8 cellular contexts compared by ENCODE assay signal in genomic region chr20:35739294-35740163, GRCh38. TPM values are rescaled to one million over a fixed set of nuclear protein-coding genes. Genes with fewer than 3 reads are reported as not detected.
A peak's percentile ranks its signal among the peaks of the same experiment; 100 is the strongest.
DNase-seq lines count a peak whose midpoint lies in the region; ATAC-seq, FAIRE-seq and TF ChIP-seq lines count a peak whose summit lies in the region.

No MANE protein-coding gene starts in this region.

- no peak overlapping the region for H2AK5ac ChIP-seq in trophoblast cell (ENCODE audit: low read length)

- H3K4me1 ChIP-seq in endothelial cell of umbilical vein (ENCODE audit: control insufficient read depth, extremely low read depth, insufficient read depth, low read length), result peaks cover 46% of the 10 kb centered on the region
- H3K4me1 ChIP-seq in trophoblast cell (ENCODE audit: control insufficient read depth in 1 of 2, insufficient read depth in 2 of 2, low read length in 2 of 2), result no peaks in the 10 kb centered on the region

- FAIRE-seq in endothelial cell of umbilical vein (lab: Jason Lieb, UNC), result no peak

- no peaks in the 10 kb centered on the region for H3K27me3 Mint-ChIP-seq in activated T-cell treated with anti-CD3 and anti-CD28 coated beads, Interleukin-2, amount 50 U/mL, for 72 hours (ENCODE audit: low read depth)

- no peaks in the 10 kb centered on the region for H3K27me3 ChIP-seq in endothelial cell of umbilical vein (ENCODE audit: control insufficient read depth in 2 of 2, insufficient read depth in 2 of 2, low read length in 2 of 2)
- H3K27me3 ChIP-seq in trophoblast cell (ENCODE audit: insufficient read depth, low read length), result no peaks in the 10 kb centered on the region

- no peak overlapping the region for H4K91ac ChIP-seq in trophoblast cell (ENCODE audit: low read depth, low read length)

- POLR2A ChIA-PET in endothelial cell of umbilical vein (lab: Charles Lee), result interaction anchor here (0.5 to 1.6 kb wide), 3 partner anchors 9 to 144 kb away, joined by 3 to 7 read pairs (median 5); no protein-coding TSS in a partner anchor

- H3K36me3 ChIP-seq in endothelial cell of umbilical vein (ENCODE audit: control insufficient read depth in 2 of 2, extremely low read depth in 1 of 2, insufficient read depth in 2 of 2, low read length in 2 of 2) (peaks cover 13 to 44% of the 10 kb centered on the region in 2 experiments), trophoblast cell (ENCODE audit: control insufficient read depth in 1 of 2, insufficient read depth in 2 of 2, low read length in 2 of 2) (peaks cover 19 to 34% of the 10 kb centered on the region in 2 experiments)

- no TSS peak for BruUV-seq in endothelial cell of umbilical vein (replicated peaks; lab: Mats Ljungman, UMichigan)

- peak overlapping the region; percentile 100 for H3K27ac Mint-ChIP-seq in activated T-cell treated with anti-CD3 and anti-CD28 coated beads, Interleukin-2, amount 50 U/mL, for 72 hours

- TF ChIP-seq POLR2A in endothelial cell of umbilical vein (IDR thresholded peaks at IDR 0.05; ENCODE audit: low read depth, low read length), result no peak

- H4K20me1 ChIP-seq in endothelial cell of umbilical vein (replicated peaks; ENCODE audit: control insufficient read depth, extremely low read depth, insufficient read depth, low read length), result peaks cover 34% of the 10 kb centered on the region

- H3K9me3 ChIP-seq in endothelial cell of umbilical vein (replicated peaks; ENCODE audit: control insufficient read depth, insufficient read depth, low read length) (no peaks in the 10 kb centered on the region), trophoblast cell (ENCODE audit: insufficient read depth, low read depth, low read length) (no peaks in the 10 kb centered on the region)

- no peak overlapping the region for H4K12ac ChIP-seq in trophoblast cell (ENCODE audit: low read depth, low read length)

- H3K27ac ChIP-seq in endothelial cell of umbilical vein (ENCODE audit: insufficient read depth, low read depth, low read length), result peak overlapping the region; percentile 94
- H3K27ac ChIP-seq in trophoblast cell (ENCODE audit: low read depth, low read length), result no peak overlapping the region
- H3K27ac ChIP-seq in caudate nucleus (ENCODE audit: low read depth, low read length), result no peak overlapping the region

- no peak overlapping the region for H2AFZ ChIP-seq in endothelial cell of umbilical vein (ENCODE audit: low read depth, low read length)
- no peak overlapping the region for H2AFZ ChIP-seq in trophoblast cell (ENCODE audit: insufficient read depth, low read length, poor library complexity)

- H3K9me3 Mint-ChIP-seq in activated T-cell treated with anti-CD3 and anti-CD28 coated beads, Interleukin-2, amount 50 U/mL, for 72 hours, result no peaks in the 10 kb centered on the region

- no peak overlapping the region for H3K18ac ChIP-seq in trophoblast cell (ENCODE audit: low read length)

- peaks cover 13% of the 10 kb centered on the region for H3K79me1 ChIP-seq in trophoblast cell (ENCODE audit: low read length)

- no peak overlapping the region for H3K23ac ChIP-seq in trophoblast cell (ENCODE audit: low read length)

- dilution Hi-C loops in endothelial cell of umbilical vein (cut with MboI; ENCODE audit: extremely low pct_ligation_motif_present, low sequenced_read_pairs), result no loop called here

- H3K9ac ChIP-seq in endothelial cell of umbilical vein (replicated peaks; ENCODE audit: extremely low read depth, insufficient read depth, low read length) (peak overlapping the region; percentile 100), trophoblast cell (ENCODE audit: low read length) (no peak overlapping the region)

- no peak overlapping the region for H4K8ac ChIP-seq in trophoblast cell (ENCODE audit: low read depth, low read length)

- peak overlapping the region; percentile 99 to 100 for H3K4me3 Mint-ChIP-seq in activated T-cell treated with anti-CD3 and anti-CD28 coated beads, Interleukin-2, amount 50 U/mL, for 72 hours

- H3K4me2 ChIP-seq in endothelial cell of umbilical vein (ENCODE audit: insufficient read depth, low read length) (peak overlapping the region; percentile 99), trophoblast cell (ENCODE audit: low read length) (no peak overlapping the region)

- H3K4ac ChIP-seq in trophoblast cell (ENCODE audit: low read depth, low read length), result peak overlapping the region; percentile 66

- H2BK120ac ChIP-seq in trophoblast cell (ENCODE audit: insufficient read depth, low read length, poor library complexity), result no peak overlapping the region

- no peak for DNase-seq in activated T-cell treated with anti-CD3 and anti-CD28 coated beads, Interleukin-2, amount 50 U/mL, for 72 hours
- DNase-seq in activated T-cell treated with anti-CD3 and anti-CD28 coated beads for 4 hours (no peak), SIG-M5 treated with dmso at 0.1 percent for 504 hours (lab: John Stamatoyannopoulos, UW; ENCODE audit: unreplicated experiment) (peak; percentile 79), endothelial cell of umbilical vein (ENCODE audit: low read depth, low spot score) (peak; percentile 36), trophoblast cell (peak in 1 of 2 donors; percentile 67), caudate nucleus (lab: John Stamatoyannopoulos, UW) (no peak), NCI-H82 treated with DMSO at 0.1 percent for 48 hours (lab: John Stamatoyannopoulos, UW; ENCODE audit: unreplicated experiment) (no peak)

- peak; percentile 11 to 13 for TF ChIP-seq CTCF in endothelial cell of umbilical vein (IDR thresholded peaks at IDR 0.05; ENCODE audit: extremely low read depth in 1 of 2, insufficient read depth in 1 of 2, low read depth in 1 of 2, low read length in 2 of 2)

- peaks cover 78% of the 10 kb centered on the region for H3K4me1 Mint-ChIP-seq in activated T-cell treated with anti-CD3 and anti-CD28 coated beads, Interleukin-2, amount 50 U/mL, for 72 hours (ENCODE audit: low read depth)

- no peak for ATAC-seq in activated T-cell treated with anti-CD3 and anti-CD28 coated beads, Interleukin-2, amount 50 U/mL, for 72 hours (replicated peaks in 1 of 2)
- no peak for ATAC-seq in HG03520 (IDR thresholded peaks at IDR 0.05; ENCODE audit: unreplicated experiment)

- H3K14ac ChIP-seq in trophoblast cell (ENCODE audit: low read length), result no peak overlapping the region

- H3K79me2 ChIP-seq in endothelial cell of umbilical vein (ENCODE audit: control insufficient read depth, insufficient read depth, low read length) (peaks cover 74% of the 10 kb centered on the region), trophoblast cell (ENCODE audit: control insufficient read depth, insufficient read depth, low read length, poor library complexity) (peaks cover 26% of the 10 kb centered on the region)

- WGBS in trophoblast cell (ENCODE audit: extremely low coverage, insufficient coverage, insufficient read length), result no CpG with 5 or more reads among the region's 7 CpGs

- H3K4me3 ChIP-seq in endothelial cell of umbilical vein (replicated peaks in 1 of 3; ENCODE audit: insufficient read depth in 1 of 3, low read depth in 1 of 3, low read length in 3 of 3), result peak overlapping the region; percentile 12 to 100 (median 97)
- H3K4me3 ChIP-seq in trophoblast cell (ENCODE audit: low read depth, low read length), result no peak overlapping the region

- H3K9me1 ChIP-seq in endothelial cell of umbilical vein (replicated peaks; ENCODE audit: control insufficient read depth, extremely low read depth, insufficient read depth, low read length), result no peaks in the 10 kb centered on the region

- H3K36me3 Mint-ChIP-seq in activated T-cell treated with anti-CD3 and anti-CD28 coated beads, Interleukin-2, amount 50 U/mL, for 72 hours (ENCODE audit: insufficient read depth in 2 of 2), result peaks cover 26 to 67% of the 10 kb centered on the region in 2 donors

- H2BK12ac ChIP-seq in trophoblast cell (ENCODE audit: low read length), result no peak overlapping the region

- intact Hi-C loops in endothelial cell of umbilical vein (cut with micrococcal nuclease), result loop anchor here (5.0 kb wide), 1 partner anchor 77 kb away; the partner anchor contains the start of genes CPNE1 and RBM12

- CTCF ChIA-PET in endothelial cell of umbilical vein (lab: Charles Lee), result interaction anchor here (0.6 to 3.3 kb wide), 7 partner anchors 9 to 215 kb away, joined by 3 to 11 read pairs (median 5); partner anchors contain the start of genes PHF20 and SCAND1

- H2BK5ac ChIP-seq in trophoblast cell (ENCODE audit: low read depth, low read length, poor library complexity), result no peak overlapping the region

RNA-seq across cellular contexts. Expression of gene RBM39, which starts 2.5 kb away (rescaled TPM):
- 100 to 1,000 TPM; 431 to 525 TPM for total RNA-seq in activated T-cell treated with anti-CD3 and anti-CD28 coated beads, Interleukin-2, amount 50 U/mL, for 72 hours
- 291 and 309 TPM in 2 replicates for total RNA-seq in endothelial cell of umbilical vein
- 76.2 and 106 TPM in 2 replicates for polyA plus RNA-seq in endothelial cell of umbilical vein
- 49.7 and 60.3 TPM in 2 replicates for polyA plus RNA-seq in endothelial cell of umbilical vein (2011; cell fraction: cytosol; rRNA removed)
- 591 and 691 TPM in 2 replicates for polyA plus RNA-seq in endothelial cell of umbilical vein (2011; cell fraction: nucleus; rRNA removed)
- polyA plus RNA-seq in endothelial cell of umbilical vein (2012), result 214 and 237 TPM in 2 replicates
- 196 and 257 TPM in 2 replicates for polyA minus RNA-seq in endothelial cell of umbilical vein
- polyA minus RNA-seq in endothelial cell of umbilical vein (2011; cell fraction: cytosol; rRNA and poly(A)+ RNA removed), result 80.7 TPM
- 449 and 536 TPM in 2 replicates for polyA minus RNA-seq in endothelial cell of umbilical vein (2011; cell fraction: nucleus; rRNA and poly(A)+ RNA removed)
- 228 and 229 TPM in 2 replicates for polyA plus RNA-seq in trophoblast cell (2013)

RNA-seq across cellular contexts. Expression of gene PHF20, which starts 32.3 kb away (rescaled TPM):
- total RNA-seq in activated T-cell treated with anti-CD3 and anti-CD28 coated beads, Interleukin-2, amount 50 U/mL, for 72 hours, result 10 to 100 TPM; 68.1 to 68.6 TPM
- total RNA-seq in endothelial cell of umbilical vein, result 45.8 and 46.3 TPM in 2 replicates
- 16.0 and 25.0 TPM in 2 replicates for polyA plus RNA-seq in endothelial cell of umbilical vein
- 23.8 and 25.1 TPM in 2 replicates for polyA plus RNA-seq in endothelial cell of umbilical vein (2011; cell fraction: cytosol; rRNA removed)
- polyA plus RNA-seq in endothelial cell of umbilical vein (2011; cell fraction: nucleus; rRNA removed), result 21.1 and 22.2 TPM in 2 replicates
- polyA plus RNA-seq in endothelial cell of umbilical vein (2012), result 43.9 and 49.0 TPM in 2 replicates
- polyA minus RNA-seq in endothelial cell of umbilical vein, result 30.4 and 61.0 TPM in 2 replicates
- polyA minus RNA-seq in endothelial cell of umbilical vein (2011; cell fraction: cytosol; rRNA and poly(A)+ RNA removed), result 37.3 TPM
- polyA minus RNA-seq in endothelial cell of umbilical vein (2011; cell fraction: nucleus; rRNA and poly(A)+ RNA removed), result 46.1 and 46.8 TPM in 2 replicates
- 20.3 and 21.4 TPM in 2 replicates for polyA plus RNA-seq in trophoblast cell (2013)

RNA-seq across cellular contexts. Expression of gene ROMO1, which starts 40.3 kb away (rescaled TPM):
- total RNA-seq in activated T-cell treated with anti-CD3 and anti-CD28 coated beads, Interleukin-2, amount 50 U/mL, for 72 hours, result 10 to 100 TPM; 51.4 to 53.8 TPM
- 169 and 174 TPM in 2 replicates for total RNA-seq in endothelial cell of umbilical vein
- 845 and 1,099 TPM in 2 replicates for polyA plus RNA-seq in endothelial cell of umbilical vein
- 690 and 833 TPM in 2 replicates for polyA plus RNA-seq in endothelial cell of umbilical vein (2011; cell fraction: cytosol; rRNA removed)
- 165 and 175 TPM in 2 replicates for polyA plus RNA-seq in endothelial cell of umbilical vein (2011; cell fraction: nucleus; rRNA removed)
- 286 and 288 TPM in 2 replicates for polyA plus RNA-seq in endothelial cell of umbilical vein (2012)
- 52.6 and 65.2 TPM in 2 replicates for polyA minus RNA-seq in endothelial cell of umbilical vein
- 112 TPM for polyA minus RNA-seq in endothelial cell of umbilical vein (2011; cell fraction: cytosol; rRNA and poly(A)+ RNA removed)
- 7.5 and 22.1 TPM in 2 replicates for polyA minus RNA-seq in endothelial cell of umbilical vein (2011; cell fraction: nucleus; rRNA and poly(A)+ RNA removed)
- 506 and 511 TPM in 2 replicates for polyA plus RNA-seq in trophoblast cell (2013)

RNA-seq across cellular contexts. Expression of gene NFS1, which starts 40.4 kb away (rescaled TPM):
- 10 to 100 TPM; 43.3 to 46.0 TPM for total RNA-seq in activated T-cell treated with anti-CD3 and anti-CD28 coated beads, Interleukin-2, amount 50 U/mL, for 72 hours
- total RNA-seq in endothelial cell of umbilical vein, result 24.0 and 25.1 TPM in 2 replicates
- 28.4 and 36.5 TPM in 2 replicates for polyA plus RNA-seq in endothelial cell of umbilical vein
- polyA plus RNA-seq in endothelial cell of umbilical vein (2011; cell fraction: cytosol; rRNA removed), result 27.0 and 32.3 TPM in 2 replicates
- 36.6 and 50.5 TPM in 2 replicates for polyA plus RNA-seq in endothelial cell of umbilical vein (2011; cell fraction: nucleus; rRNA removed)
- 27.7 and 29.1 TPM in 2 replicates for polyA plus RNA-seq in endothelial cell of umbilical vein (2012)
- polyA minus RNA-seq in endothelial cell of umbilical vein, result 21.1 and 28.2 TPM in 2 replicates
- 50.7 TPM for polyA minus RNA-seq in endothelial cell of umbilical vein (2011; cell fraction: cytosol; rRNA and poly(A)+ RNA removed)
- 11.0 and 19.1 TPM in 2 replicates for polyA minus RNA-seq in endothelial cell of umbilical vein (2011; cell fraction: nucleus; rRNA and poly(A)+ RNA removed)
- 11.7 and 11.8 TPM in 2 replicates for polyA plus RNA-seq in trophoblast cell (2013)

Comparison
In these comparisons a context has a peak if more than half of its experiments do, and no peak if none do; other contexts are left out.
1. DNase-seq: peak in SIG-M5 treated with dmso at 0.1 percent for 504 hours (single experiment) and endothelial cell of umbilical vein (single experiment); none in activated T-cell treated with anti-CD3 and anti-CD28 coated beads, Interleukin-2, amount 50 U/mL, for 72 hours (0 of 2), activated T-cell treated with anti-CD3 and anti-CD28 coated beads for 4 hours (single experiment), caudate nucleus (0 of 61) and NCI-H82 treated with DMSO at 0.1 percent for 48 hours (single experiment).